Comparison of ENCODE assay signal across 1 cellular context in the genomic region with DNA sequence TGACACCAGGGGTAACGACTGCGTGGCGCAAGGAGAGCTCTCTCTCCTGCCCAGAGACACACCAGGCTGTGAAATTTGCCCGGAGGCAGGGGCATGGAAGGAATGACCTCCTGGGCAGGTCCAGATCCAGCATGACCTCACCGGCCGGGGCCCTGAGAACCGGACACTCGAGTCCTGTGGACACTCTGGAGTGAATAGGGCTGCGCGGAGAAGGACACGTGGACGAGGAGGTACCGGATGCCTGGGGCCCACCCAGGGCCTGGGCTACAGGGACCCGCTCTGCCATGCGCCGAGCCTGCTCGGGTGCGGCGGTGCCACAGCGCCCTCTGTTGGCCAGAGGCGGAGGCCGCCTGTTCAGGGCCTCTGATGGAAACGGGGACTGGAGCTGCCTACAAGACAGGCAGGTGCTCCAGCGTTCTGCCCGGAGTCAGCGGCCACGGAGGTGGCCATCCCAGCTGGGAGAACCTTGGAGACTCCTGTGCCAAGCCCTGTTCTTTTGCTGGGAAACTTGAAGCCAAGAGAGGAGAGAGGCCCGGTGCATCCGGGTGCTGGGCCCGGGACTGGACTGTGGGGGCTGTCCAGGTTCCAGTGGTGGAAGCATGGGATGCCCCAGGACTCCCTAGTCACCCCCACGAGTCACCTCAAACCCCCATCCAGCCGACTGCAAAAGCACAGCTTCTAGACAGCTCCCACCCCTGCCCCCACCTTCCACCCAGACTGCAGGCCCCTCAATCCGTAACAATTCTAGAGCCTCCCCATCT.
TF ChIP-seq lines count a peak whose summit lies in the region.

No MANE protein-coding gene starts in this region.

TF ChIP-seq in HepG2, 621 proteins besides CTCF, POLR2A, EP300 and RAD21 (continued from another document and continues in another):
- no peak for TF ChIP-seq ZNF17 (CRISPR knock-in tag; IDR thresholded peaks at IDR 0.05)
- 0 out of 2 replicates have a peak, but pooled peaks have one; percentile 67 for TF ChIP-seq STAT5B (CRISPR knock-in tag; IDR thresholded peaks at IDR 0.05)
- TF ChIP-seq, protein P1, sequence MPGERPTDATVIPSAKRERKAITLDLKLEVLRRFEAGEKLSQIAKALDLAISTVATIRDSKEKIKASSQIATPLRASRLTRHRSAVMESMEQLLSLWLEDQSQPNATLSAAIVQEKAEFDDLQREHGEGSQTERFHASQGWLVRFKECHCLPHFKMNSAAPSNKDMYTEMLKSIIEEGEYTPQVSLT (CRISPR knock-in tag; IDR thresholded peaks at IDR 0.05; ENCODE audit: borderline replicate concordance, low read depth) = no peak
- TF ChIP-seq ZNF230 (CRISPR knock-in tag; IDR thresholded peaks at IDR 0.05) = no peak; the same call in 1 of the 2 replicates
- TF ChIP-seq MYC (CRISPR knock-in tag; IDR thresholded peaks at IDR 0.05; ENCODE audit: borderline replicate concordance) = peak; percentile 97
- TF ChIP-seq, protein P2, sequence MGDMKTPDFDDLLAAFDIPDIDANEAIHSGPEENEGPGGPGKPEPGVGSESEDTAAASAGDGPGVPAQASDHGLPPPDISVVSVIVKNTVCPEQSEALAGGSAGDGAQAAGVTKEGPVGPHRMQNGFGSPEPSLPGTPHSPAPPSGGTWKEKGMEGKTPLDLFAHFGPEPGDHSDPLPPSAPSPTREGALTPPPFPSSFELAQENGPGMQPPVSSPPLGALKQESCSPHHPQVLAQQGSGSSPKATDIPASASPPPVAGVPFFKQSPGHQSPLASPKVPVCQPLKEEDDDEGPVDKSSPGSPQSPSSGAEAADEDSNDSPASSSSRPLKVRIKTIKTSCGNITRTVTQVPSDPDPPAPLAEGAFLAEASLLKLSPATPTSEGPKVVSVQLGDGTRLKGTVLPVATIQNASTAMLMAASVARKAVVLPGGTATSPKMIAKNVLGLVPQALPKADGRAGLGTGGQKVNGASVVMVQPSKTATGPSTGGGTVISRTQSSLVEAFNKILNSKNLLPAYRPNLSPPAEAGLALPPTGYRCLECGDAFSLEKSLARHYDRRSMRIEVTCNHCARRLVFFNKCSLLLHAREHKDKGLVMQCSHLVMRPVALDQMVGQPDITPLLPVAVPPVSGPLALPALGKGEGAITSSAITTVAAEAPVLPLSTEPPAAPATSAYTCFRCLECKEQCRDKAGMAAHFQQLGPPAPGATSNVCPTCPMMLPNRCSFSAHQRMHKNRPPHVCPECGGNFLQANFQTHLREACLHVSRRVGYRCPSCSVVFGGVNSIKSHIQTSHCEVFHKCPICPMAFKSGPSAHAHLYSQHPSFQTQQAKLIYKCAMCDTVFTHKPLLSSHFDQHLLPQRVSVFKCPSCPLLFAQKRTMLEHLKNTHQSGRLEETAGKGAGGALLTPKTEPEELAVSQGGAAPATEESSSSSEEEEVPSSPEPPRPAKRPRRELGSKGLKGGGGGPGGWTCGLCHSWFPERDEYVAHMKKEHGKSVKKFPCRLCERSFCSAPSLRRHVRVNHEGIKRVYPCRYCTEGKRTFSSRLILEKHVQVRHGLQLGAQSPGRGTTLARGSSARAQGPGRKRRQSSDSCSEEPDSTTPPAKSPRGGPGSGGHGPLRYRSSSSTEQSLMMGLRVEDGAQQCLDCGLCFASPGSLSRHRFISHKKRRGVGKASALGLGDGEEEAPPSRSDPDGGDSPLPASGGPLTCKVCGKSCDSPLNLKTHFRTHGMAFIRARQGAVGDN (CRISPR knock-in tag; IDR thresholded peaks at IDR 0.05) = peak; percentile 91
- TF ChIP-seq SKI (IDR thresholded peaks at IDR 0.05; ENCODE audit: partially characterized antibody) = no peak
- TF ChIP-seq SOX5 (CRISPR knock-in tag; IDR thresholded peaks at IDR 0.05; ENCODE audit: borderline replicate concordance) = 0 out of 2 replicates have a peak, but pooled peaks have one; percentile 14
- no peak for TF ChIP-seq ZNF577 (CRISPR knock-in tag; IDR thresholded peaks at IDR 0.05; ENCODE audit: borderline replicate concordance, low read depth)
- 0 out of 2 replicates have a peak, but pooled peaks have one; percentile 36 for TF ChIP-seq KLF11 (CRISPR knock-in tag; IDR thresholded peaks at IDR 0.05)
- TF ChIP-seq, protein P3, sequence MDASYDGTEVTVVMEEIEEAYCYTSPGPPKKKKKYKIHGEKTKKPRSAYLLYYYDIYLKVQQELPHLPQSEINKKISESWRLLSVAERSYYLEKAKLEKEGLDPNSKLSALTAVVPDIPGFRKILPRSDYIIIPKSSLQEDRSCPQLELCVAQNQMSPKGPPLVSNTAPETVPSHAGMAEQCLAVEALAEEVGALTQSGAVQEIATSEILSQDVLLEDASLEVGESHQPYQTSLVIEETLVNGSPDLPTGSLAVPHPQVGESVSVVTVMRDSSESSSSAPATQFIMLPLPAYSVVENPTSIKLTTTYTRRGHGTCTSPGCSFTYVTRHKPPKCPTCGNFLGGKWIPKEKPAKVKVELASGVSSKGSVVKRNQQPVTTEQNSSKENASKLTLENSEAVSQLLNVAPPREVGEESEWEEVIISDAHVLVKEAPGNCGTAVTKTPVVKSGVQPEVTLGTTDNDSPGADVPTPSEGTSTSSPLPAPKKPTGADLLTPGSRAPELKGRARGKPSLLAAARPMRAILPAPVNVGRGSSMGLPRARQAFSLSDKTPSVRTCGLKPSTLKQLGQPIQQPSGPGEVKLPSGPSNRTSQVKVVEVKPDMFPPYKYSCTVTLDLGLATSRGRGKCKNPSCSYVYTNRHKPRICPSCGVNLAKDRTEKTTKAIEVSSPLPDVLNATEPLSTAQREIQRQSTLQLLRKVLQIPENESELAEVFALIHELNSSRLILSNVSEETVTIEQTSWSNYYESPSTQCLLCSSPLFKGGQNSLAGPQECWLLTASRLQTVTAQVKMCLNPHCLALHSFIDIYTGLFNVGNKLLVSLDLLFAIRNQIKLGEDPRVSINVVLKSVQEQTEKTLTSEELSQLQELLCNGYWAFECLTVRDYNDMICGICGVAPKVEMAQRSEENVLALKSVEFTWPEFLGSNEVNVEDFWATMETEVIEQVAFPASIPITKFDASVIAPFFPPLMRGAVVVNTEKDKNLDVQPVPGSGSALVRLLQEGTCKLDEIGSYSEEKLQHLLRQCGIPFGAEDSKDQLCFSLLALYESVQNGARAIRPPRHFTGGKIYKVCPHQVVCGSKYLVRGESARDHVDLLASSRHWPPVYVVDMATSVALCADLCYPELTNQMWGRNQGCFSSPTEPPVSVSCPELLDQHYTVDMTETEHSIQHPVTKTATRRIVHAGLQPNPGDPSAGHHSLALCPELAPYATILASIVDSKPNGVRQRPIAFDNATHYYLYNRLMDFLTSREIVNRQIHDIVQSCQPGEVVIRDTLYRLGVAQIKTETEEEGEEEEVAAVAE (CRISPR knock-in tag; IDR thresholded peaks at IDR 0.05; ENCODE audit: borderline replicate concordance) = 0 out of 2 replicates have a peak, but pooled peaks have one; percentile 59
- 0 out of 2 replicates have a peak, but pooled peaks have one; percentile 72 for TF ChIP-seq ZSCAN29 (CRISPR knock-in tag; conservative IDR thresholded peaks at IDR 0.05)
- TF ChIP-seq SAFB2 (CRISPR knock-in tag; IDR thresholded peaks at IDR 0.05; ENCODE audit: borderline replicate concordance, low read depth) = peak; percentile 88; the same call in 1 of the 2 replicates
- TF ChIP-seq ZBTB7A (CRISPR knock-in tag; IDR thresholded peaks at IDR 0.05) = 0 out of 2 replicates have a peak, but pooled peaks have one; percentile 52
- TF ChIP-seq ZFYVE20 (CRISPR knock-in tag; IDR thresholded peaks at IDR 0.05; ENCODE audit: borderline replicate concordance, low read depth) = no peak
- 0 out of 2 replicates have a peak, but pooled peaks have one; percentile 62 for TF ChIP-seq ZNF335 (CRISPR knock-in tag; IDR thresholded peaks at IDR 0.05)
- peak; percentile 44; the same call in 1 of the 2 replicates for TF ChIP-seq ZBTB20 (CRISPR knock-in tag; IDR thresholded peaks at IDR 0.05; ENCODE audit: borderline replicate concordance, low read depth)
- no peak for TF ChIP-seq ZNF570 (CRISPR knock-in tag; IDR thresholded peaks at IDR 0.05; ENCODE audit: borderline replicate concordance)
- no peak for TF ChIP-seq ATM (IDR thresholded peaks at IDR 0.05; ENCODE audit: borderline replicate concordance)
- TF ChIP-seq FOXA3 (CRISPR knock-in tag; IDR thresholded peaks at IDR 0.05) = peak; percentile 50; the same call in 1 of the 2 replicates
- no peak for TF ChIP-seq ARNT (IDR thresholded peaks at IDR 0.05)
- TF ChIP-seq ZNF543 (CRISPR knock-in tag; IDR thresholded peaks at IDR 0.05) = peak; percentile 65; the same call in 1 of the 2 replicates
- TF ChIP-seq, protein P4, sequence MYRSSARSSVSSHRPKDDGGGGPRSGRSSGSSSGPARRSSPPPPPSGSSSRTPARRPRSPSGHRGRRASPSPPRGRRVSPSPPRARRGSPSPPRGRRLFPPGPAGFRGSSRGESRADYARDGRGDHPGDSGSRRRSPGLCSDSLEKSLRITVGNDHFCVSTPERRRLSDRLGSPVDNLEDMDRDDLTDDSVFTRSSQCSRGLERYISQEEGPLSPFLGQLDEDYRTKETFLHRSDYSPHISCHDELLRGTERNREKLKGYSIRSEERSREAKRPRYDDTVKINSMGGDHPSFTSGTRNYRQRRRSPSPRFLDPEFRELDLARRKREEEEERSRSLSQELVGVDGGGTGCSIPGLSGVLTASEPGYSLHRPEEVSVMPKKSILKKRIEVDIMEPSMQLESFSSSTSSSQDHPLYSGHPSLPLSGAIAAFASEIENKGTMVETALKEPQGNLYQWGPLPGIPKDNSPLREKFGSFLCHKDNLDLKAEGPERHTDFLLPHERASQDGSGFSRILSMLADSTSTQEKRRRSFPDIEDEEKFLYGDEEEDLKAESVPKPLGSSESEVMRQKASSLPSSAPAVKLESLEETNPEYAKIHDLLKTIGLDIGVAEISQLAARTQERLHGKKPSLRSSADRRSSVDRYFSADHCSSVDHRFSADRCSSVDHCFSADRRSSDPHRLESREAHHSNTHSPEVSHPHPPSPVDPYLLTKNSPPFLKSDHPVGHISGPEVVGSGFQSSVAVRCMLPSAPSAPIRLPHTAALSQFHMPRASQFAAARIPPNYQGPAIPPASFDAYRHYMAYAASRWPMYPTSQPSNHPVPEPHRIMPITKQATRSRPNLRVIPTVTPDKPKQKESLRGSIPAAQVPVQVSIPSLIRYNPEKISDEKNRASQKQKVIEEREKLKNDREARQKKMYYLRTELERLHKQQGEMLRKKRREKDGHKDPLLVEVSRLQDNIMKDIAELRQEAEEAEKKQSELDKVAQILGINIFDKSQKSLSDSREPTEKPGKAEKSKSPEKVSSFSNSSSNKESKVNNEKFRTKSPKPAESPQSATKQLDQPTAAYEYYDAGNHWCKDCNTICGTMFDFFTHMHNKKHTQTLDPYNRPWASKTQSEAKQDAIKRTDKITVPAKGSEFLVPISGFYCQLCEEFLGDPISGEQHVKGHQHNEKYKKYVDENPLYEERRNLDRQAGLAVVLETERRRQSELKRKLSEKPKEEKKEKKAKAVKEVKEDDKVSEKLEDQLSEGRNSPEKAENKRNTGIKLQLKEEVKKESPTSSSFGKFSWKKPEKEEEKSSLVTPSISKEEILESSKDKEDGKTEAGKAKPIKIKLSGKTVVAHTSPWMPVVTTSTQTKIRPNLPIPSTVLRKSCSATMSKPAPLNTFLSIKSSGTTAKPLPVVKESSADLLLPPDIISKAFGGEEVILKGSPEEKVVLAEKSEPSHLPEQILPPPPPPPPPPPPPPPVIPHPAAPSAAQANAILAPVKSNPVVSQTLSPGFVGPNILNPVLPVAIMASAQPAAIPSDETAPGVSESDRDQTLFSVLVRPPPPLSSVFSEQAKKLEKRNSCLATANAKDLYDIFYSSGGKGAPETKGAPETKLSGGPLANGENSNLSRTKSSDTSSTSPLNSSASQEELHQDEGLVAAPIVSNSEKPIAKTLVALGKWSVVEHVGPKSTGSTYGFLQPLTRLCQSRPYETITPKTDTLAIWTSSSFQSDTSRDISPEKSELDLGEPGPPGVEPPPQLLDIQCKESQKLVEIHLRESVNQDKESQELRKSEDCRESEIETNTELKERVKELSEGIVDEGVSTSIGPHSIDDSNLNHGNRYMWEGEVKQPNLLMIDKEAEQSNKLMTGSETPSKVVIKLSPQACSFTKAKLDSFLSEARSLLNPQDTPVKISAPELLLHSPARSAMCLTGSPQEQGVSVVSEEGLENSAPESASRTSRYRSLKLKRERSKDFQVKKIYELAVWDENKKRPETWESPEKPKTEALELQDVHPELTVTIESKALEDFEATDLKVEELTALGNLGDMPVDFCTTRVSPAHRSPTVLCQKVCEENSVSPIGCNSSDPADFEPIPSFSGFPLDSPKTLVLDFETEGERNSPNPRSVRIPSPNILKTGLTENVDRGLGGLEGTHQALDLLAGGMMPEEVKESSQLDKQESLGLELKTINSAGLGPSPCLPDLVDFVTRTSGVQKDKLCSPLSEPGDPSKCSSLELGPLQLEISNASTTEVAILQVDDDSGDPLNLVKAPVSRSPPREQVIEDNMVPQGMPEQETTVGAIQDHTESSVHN (CRISPR knock-in tag; IDR thresholded peaks at IDR 0.05) = no peak
- TF ChIP-seq SRY (CRISPR knock-in tag; IDR thresholded peaks at IDR 0.05) = no peak; the same call in 1 of the 2 replicates
- TF ChIP-seq, protein P5, sequence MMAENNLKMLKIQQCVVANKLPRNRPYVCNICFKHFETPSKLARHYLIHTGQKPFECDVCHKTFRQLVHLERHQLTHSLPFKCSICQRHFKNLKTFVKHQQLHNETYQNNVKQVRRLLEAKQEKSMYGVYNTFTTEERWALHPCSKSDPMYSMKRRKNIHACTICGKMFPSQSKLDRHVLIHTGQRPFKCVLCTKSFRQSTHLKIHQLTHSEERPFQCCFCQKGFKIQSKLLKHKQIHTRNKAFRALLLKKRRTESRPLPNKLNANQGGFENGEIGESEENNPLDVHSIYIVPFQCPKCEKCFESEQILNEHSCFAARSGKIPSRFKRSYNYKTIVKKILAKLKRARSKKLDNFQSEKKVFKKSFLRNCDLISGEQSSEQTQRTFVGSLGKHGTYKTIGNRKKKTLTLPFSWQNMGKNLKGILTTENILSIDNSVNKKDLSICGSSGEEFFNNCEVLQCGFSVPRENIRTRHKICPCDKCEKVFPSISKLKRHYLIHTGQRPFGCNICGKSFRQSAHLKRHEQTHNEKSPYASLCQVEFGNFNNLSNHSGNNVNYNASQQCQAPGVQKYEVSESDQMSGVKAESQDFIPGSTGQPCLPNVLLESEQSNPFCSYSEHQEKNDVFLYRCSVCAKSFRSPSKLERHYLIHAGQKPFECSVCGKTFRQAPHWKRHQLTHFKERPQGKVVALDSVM (CRISPR knock-in tag; IDR thresholded peaks at IDR 0.05) = 0 out of 2 replicates have a peak, but pooled peaks have one; percentile 16
- no peak for TF ChIP-seq ZNF136 (CRISPR knock-in tag; IDR thresholded peaks at IDR 0.05; ENCODE audit: low read depth)
- TF ChIP-seq MIER2 (CRISPR knock-in tag; IDR thresholded peaks at IDR 0.05) = peak; percentile 65
- peak; percentile 77 for TF ChIP-seq DMAP1 (CRISPR knock-in tag; IDR thresholded peaks at IDR 0.05)
- TF ChIP-seq ZNF329 (CRISPR knock-in tag; IDR thresholded peaks at IDR 0.05; ENCODE audit: low read depth) = no peak
- no peak; the same call in 1 of the 2 replicates for TF ChIP-seq BHLHE40 (IDR thresholded peaks at IDR 0.05; ENCODE audit: low read length)
- TF ChIP-seq KDM1A (CRISPR knock-in tag; IDR thresholded peaks at IDR 0.05) = peak; percentile 58; the same call in 1 of the 2 replicates
- TF ChIP-seq ADNP (CRISPR knock-in tag; IDR thresholded peaks at IDR 0.05) = no peak
- TF ChIP-seq NFE2L2 (IDR thresholded peaks at IDR 0.05; ENCODE audit: low read length) = no peak
- TF ChIP-seq, protein P6, sequence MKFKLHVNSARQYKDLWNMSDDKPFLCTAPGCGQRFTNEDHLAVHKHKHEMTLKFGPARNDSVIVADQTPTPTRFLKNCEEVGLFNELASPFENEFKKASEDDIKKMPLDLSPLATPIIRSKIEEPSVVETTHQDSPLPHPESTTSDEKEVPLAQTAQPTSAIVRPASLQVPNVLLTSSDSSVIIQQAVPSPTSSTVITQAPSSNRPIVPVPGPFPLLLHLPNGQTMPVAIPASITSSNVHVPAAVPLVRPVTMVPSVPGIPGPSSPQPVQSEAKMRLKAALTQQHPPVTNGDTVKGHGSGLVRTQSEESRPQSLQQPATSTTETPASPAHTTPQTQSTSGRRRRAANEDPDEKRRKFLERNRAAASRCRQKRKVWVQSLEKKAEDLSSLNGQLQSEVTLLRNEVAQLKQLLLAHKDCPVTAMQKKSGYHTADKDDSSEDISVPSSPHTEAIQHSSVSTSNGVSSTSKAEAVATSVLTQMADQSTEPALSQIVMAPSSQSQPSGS (CRISPR knock-in tag; IDR thresholded peaks at IDR 0.05) = peak; percentile 49; the same call in 1 of the 2 replicates
- TF ChIP-seq U2AF1 (optimal IDR thresholded peaks at IDR 0.05; ENCODE audit: low read depth, low read length) = peak; percentile 65
